Comparison of ENCODE assay signal across 1 cellular context in genomic region chr14:101781240-101782061, GRCh38.
TF ChIP-seq lines count a peak whose summit lies in the region.

No MANE protein-coding gene starts in this region.

TF ChIP-seq in IMR-90, 13 proteins besides CTCF, POLR2A, EP300 and RAD21 (continued from another document):
- TF ChIP-seq USF2 (IDR thresholded peaks at IDR 0.05; ENCODE audit: low read depth, low read length), result no peak
